In the genomic region with DNA sequence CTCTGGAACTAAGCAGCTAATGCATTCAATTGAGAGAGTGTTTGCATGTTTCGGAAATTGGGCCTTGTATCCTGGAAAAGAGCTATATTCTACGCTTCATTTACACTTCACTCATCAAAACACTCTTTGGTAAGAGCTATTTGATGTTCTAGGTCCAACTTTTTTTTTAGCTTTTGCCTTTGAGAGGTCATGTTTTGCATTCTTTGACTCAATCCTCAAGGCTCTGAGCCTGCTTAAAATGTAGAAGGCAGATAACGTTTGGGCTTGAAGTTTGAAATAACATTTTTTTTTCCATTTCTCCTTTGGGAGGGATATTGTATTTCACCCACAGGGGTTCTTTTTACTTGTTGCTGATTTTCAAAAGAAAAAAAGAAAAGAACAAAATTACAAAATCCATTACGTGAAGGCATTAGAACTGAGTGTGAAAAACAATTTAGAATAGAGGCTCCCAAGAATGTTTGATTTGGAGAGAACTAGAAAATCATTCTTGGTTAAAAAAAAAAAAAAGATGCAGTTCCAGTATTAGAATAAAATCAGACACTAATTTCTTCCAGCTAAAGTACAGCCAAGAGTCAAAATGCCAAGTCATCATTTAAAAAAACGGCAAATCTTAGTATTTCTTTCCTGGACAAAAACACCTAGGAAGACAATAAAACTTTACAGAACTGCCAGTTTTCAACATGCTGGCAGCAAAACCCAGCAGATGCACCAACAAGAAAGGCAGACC, we compare ENCODE assay signal across 18 cellular contexts.
DNase-seq lines count a peak whose midpoint lies in the region; ATAC-seq, FAIRE-seq and TF ChIP-seq lines count a peak whose summit lies in the region.
"Had no signal": no experiment of that assay in that cellular context is flagged by ENCODE, and none has a peak within 500 bp of the region (broad histone marks: within the 10 kb centered on the region; RNA-seq: fewer than 3 reads in every experiment).

No MANE protein-coding gene starts in this region.

- no peaks in the 10 kb centered on the region for H3K27me3 ChIP-seq in GM12878 (replicated peaks in 1 of 2; ENCODE audit: control insufficient read depth in 2 of 2, insufficient read depth in 2 of 2, low read length in 1 of 2)
- no peaks in the 10 kb centered on the region for H3K27me3 ChIP-seq in breast epithelium

- peak overlapping the region; percentile 30 for H3K4me2 ChIP-seq in GM12878 (ENCODE audit: control insufficient read depth, insufficient read depth)
- H3K4me2 ChIP-seq: PC-9, SK-N-SH had no signal

- no peaks in the 10 kb centered on the region for H3K9me3 Mint-ChIP-seq in nephron progenitor cell

- intact Hi-C loops in GM12878 (cut with micrococcal nuclease; ENCODE audit: unreplicated experiment) = loop anchor here (2.0 to 5.0 kb wide), 2 partner anchors 53 to 269 kb away; a partner anchor contains a TSS
- intact Hi-C loops in breast epithelium (cut with DNase I; ENCODE audit: low total_unique reads) = no loop called here

- H3K27me3 Mint-ChIP-seq in nephron progenitor cell (ENCODE audit: low read depth, poor library complexity) = peaks cover 11% of the 10 kb centered on the region
- H3K27me3 Mint-ChIP-seq: CD4-positive, CD25-positive, alpha-beta regulatory T cell had no signal

- H3K4me1 ChIP-seq in GM12878 (ENCODE audit: control insufficient read depth, insufficient read depth, low read length) (peaks cover 17% of the 10 kb centered on the region), breast epithelium (no peaks in the 10 kb centered on the region)

- H3K4me3 ChIP-seq in GM12878 = no peak overlapping the region
- no peak overlapping the region for H3K4me3 ChIP-seq in breast epithelium
- H3K4me3 ChIP-seq: PC-9 had no signal

- 49% methylated on average over 5 of the region's 5 CpGs for WGBS in GM12878 (ENCODE audit: insufficient coverage, insufficient replicate concordance, low lambda C conversion rate, missing lambda C conversion rate)

- in situ Hi-C loops in GM12878 (cut with MboI) = no loop called here

- peak; percentile 5 for ATAC-seq in HG03354 (IDR thresholded peaks at IDR 0.05; ENCODE audit: poor library complexity, severe bottlenecking, unreplicated experiment)
- no peak; the same call in 2 of the 3 replicates for ATAC-seq in GM12878
- no peak for ATAC-seq in HG02588 (IDR thresholded peaks at IDR 0.05; ENCODE audit: unreplicated experiment)

- SMC1A ChIA-PET in GM12878 (lab: Charles Lee; ENCODE audit: uncharacterized antibody, unreplicated experiment) = interaction anchor here (0.9 to 8.3 kb wide), 20 partner anchors 13 to 189 kb away, joined by 3 to 101 read pairs (median 4); no protein-coding TSS in a partner anchor

- no peak overlapping the region for H2AFZ ChIP-seq in GM12878 (ENCODE audit: control insufficient read depth, low read depth, low read length)
- H2AFZ ChIP-seq: PC-9 had no signal

- no peak for FAIRE-seq in GM12878 (lab: Jason Lieb, UNC)
- FAIRE-seq: G401.6 had no signal

- TF ChIP-seq RAD21 in GM12878 (IDR thresholded peaks at IDR 0.05; ENCODE audit: insufficient read depth, low read depth, low read length) = no peak

- H3K36me3 ChIP-seq in GM12878 (ENCODE audit: control insufficient read depth in 2 of 2, insufficient read depth in 2 of 2, low read length in 1 of 2) (no peaks in the 10 kb centered on the region), breast epithelium (no peaks in the 10 kb centered on the region)

- H4K20me1 ChIP-seq in GM12878 (ENCODE audit: control insufficient read depth, insufficient read depth) = no peaks in the 10 kb centered on the region

- no peaks in the 10 kb centered on the region for H3K36me3 Mint-ChIP-seq in nephron progenitor cell (ENCODE audit: low read depth)
- H3K36me3 Mint-ChIP-seq: CD4-positive, CD25-positive, alpha-beta regulatory T cell had no signal

- no peak overlapping the region for H3K9ac ChIP-seq in GM12878 (ENCODE audit: control insufficient read depth, insufficient read depth, low read length)
- H3K9ac ChIP-seq: SK-N-SH had no signal

- peaks cover 4% of the 10 kb centered on the region for H3K4me1 Mint-ChIP-seq in nephron progenitor cell
- H3K4me1 Mint-ChIP-seq: CD4-positive, CD25-positive, alpha-beta regulatory T cell had no signal

- BruUV-seq in GM12878 (replicated peaks; lab: Mats Ljungman, UMichigan) = TSS peak; percentile 44

- DNase-seq in DMS79 treated with DMSO at 0.1 percent for 48 hours (lab: John Stamatoyannopoulos, UW) (peak; percentile 60), GM12878 (ENCODE audit: low read depth, low spot score) (no peak), left kidney (ENCODE audit: low read depth, low spot score) (peak; percentile 9), breast epithelium (ENCODE audit: low spot score in 2 of 2) (no peak), nephron progenitor cell (no peak), islet precursor cell (no peak)
- DNase-seq: ACHN; CD4-positive, CD25-positive, alpha-beta regulatory T cell; H7; NCI-H1048; NCI-H2107; NCI-H345; NCI-H526 treated with DMSO at 0.1 percent for 48 hours; PC-9; SK-N-SH had no signal

- H3K4me3 Mint-ChIP-seq in nephron progenitor cell = no peak overlapping the region
- H3K4me3 Mint-ChIP-seq: CD4-positive, CD25-positive, alpha-beta regulatory T cell had no signal

- H3K9me3 ChIP-seq in GM12878 (replicated peaks; ENCODE audit: control insufficient read depth, insufficient read depth, low read length) (no peaks in the 10 kb centered on the region; the same call in 2 of the 3 replicates), breast epithelium (no peaks in the 10 kb centered on the region)
- H3K9me3 ChIP-seq: SK-N-SH had no signal

- CTCF ChIA-PET in GM12878 (lab: Yijun Ruan, JAX) = interaction anchor here (0.6 to 2.6 kb wide), 12 partner anchors 10 to 701 kb away, joined by 3 to 9 read pairs (median 3); no protein-coding TSS in a partner anchor

- no peak for TF ChIP-seq CTCF in GM12878 (IDR thresholded peaks at IDR 0.05 in 2 of 3, conservative IDR thresholded peaks at IDR 0.05 in 1 of 3; ENCODE audit: control insufficient read depth in 2 of 3, extremely low read depth in 1 of 3, insufficient read depth in 1 of 3, low read depth in 3 of 3, low read length in 3 of 3)
- TF ChIP-seq CTCF in breast epithelium (IDR thresholded peaks at IDR 0.05) = no peak
- TF ChIP-seq CTCF in nephron progenitor cell (IDR thresholded peaks at IDR 0.05) = no peak

- no peak for TF ChIP-seq POLR2A in GM12878 (IDR thresholded peaks at IDR 0.05; ENCODE audit: low read depth, low read length)
- TF ChIP-seq POLR2A in breast epithelium (IDR thresholded peaks at IDR 0.05) = no peak

- POLR2A ChIA-PET in GM12878 (lab: Charles Lee) = interaction anchor here (1.1 to 2.2 kb wide), 5 partner anchors 11 to 44 kb away, joined by 3 to 21 read pairs (median 3); no protein-coding TSS in a partner anchor

- peak overlapping the region; percentile 63 for H3K27ac ChIP-seq in GM12878 (ENCODE audit: control insufficient read depth, insufficient read depth)
- H3K27ac ChIP-seq in breast epithelium = no peak overlapping the region
- H3K27ac ChIP-seq: PC-9 had no signal

- RAD21 ChIA-PET in GM12878 (lab: Charles Lee; ENCODE audit: unreplicated experiment) = interaction anchor here (0.6 to 6.8 kb wide), 16 partner anchors 14 to 855 kb away, joined by 3 to 85 read pairs (median 4); no protein-coding TSS in a partner anchor

- no peaks in the 10 kb centered on the region for H3K79me2 ChIP-seq in GM12878 (ENCODE audit: control insufficient read depth, insufficient read depth, low read length)

- TF ChIP-seq EP300 in GM12878 (IDR thresholded peaks at IDR 0.05; ENCODE audit: borderline replicate concordance in 1 of 2, control insufficient read depth in 1 of 2, low read depth in 2 of 2, low read length in 2 of 2) = no peak

- no peak overlapping the region for H3K27ac Mint-ChIP-seq in nephron progenitor cell

TF ChIP-seq in GM12878, 131 proteins besides CTCF, POLR2A, EP300 and RAD21 (continues in another document):
- TF ChIP-seq, protein P1, sequence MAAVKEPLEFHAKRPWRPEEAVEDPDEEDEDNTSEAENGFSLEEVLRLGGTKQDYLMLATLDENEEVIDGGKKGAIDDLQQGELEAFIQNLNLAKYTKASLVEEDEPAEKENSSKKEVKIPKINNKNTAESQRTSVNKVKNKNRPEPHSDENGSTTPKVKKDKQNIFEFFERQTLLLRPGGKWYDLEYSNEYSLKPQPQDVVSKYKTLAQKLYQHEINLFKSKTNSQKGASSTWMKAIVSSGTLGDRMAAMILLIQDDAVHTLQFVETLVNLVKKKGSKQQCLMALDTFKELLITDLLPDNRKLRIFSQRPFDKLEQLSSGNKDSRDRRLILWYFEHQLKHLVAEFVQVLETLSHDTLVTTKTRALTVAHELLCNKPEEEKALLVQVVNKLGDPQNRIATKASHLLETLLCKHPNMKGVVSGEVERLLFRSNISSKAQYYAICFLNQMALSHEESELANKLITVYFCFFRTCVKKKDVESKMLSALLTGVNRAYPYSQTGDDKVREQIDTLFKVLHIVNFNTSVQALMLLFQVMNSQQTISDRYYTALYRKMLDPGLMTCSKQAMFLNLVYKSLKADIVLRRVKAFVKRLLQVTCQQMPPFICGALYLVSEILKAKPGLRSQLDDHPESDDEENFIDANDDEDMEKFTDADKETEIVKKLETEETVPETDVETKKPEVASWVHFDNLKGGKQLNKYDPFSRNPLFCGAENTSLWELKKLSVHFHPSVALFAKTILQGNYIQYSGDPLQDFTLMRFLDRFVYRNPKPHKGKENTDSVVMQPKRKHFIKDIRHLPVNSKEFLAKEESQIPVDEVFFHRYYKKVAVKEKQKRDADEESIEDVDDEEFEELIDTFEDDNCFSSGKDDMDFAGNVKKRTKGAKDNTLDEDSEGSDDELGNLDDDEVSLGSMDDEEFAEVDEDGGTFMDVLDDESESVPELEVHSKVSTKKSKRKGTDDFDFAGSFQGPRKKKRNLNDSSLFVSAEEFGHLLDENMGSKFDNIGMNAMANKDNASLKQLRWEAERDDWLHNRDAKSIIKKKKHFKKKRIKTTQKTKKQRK (IDR thresholded peaks at IDR 0.05; ENCODE audit: low read depth, low read length) = no peak
- TF ChIP-seq NR2C1 (IDR thresholded peaks at IDR 0.05) = no peak

Comparison
In these comparisons a context has a peak if more than half of its experiments do, and no peak if none do; other contexts are left out.
1. DNase-seq: peak in DMS79 treated with DMSO at 0.1 percent for 48 hours (single experiment) and left kidney (single experiment); none in GM12878 (single experiment), breast epithelium (0 of 2), nephron progenitor cell (single experiment) and islet precursor cell (single experiment).